In genomic region chr2:131113566-131114227, GRCh38 we compare ENCODE assay signal across 11 cellular contexts.
"Had no signal": no experiment of that assay in that cellular context is flagged by ENCODE, and none has a peak within 500 bp of the region (broad histone marks: within the 10 kb centered on the region; RNA-seq: fewer than 3 reads in every experiment).

No MANE protein-coding gene starts in this region.

- H3K36me3 Mint-ChIP-seq: natural killer cell had no signal

- ATAC-seq: activated CD4-positive, alpha-beta T cell treated with anti-CD3 and anti-CD28 coated beads for 36 hours; natural killer cell; stimulated activated naive CD8-positive, alpha-beta T cell treated with anti-CD3 and anti-CD28 coated beads, Interleukin-15, Interleukin-2, amounts not matched to agents 100 U/mL and 50 U/mL, for 24 hours had no signal

- H3K27ac Mint-ChIP-seq: activated CD4-positive, alpha-beta T cell treated with anti-CD3 and anti-CD28 coated beads for 36 hours; activated CD8-positive, alpha-beta T cell treated with anti-CD3 and anti-CD28 coated beads, Interleukin-2, amount 10 ng/mL, durations not matched to agents 7 days and 5 days; activated naive CD8-positive, alpha-beta T cell had no signal

- H3K27me3 ChIP-seq: sigmoid colon, uterus had no signal

- H3K4me3 Mint-ChIP-seq: activated CD4-positive, alpha-beta T cell treated with anti-CD3 and anti-CD28 coated beads for 36 hours; activated CD8-positive, alpha-beta T cell treated with anti-CD3 and anti-CD28 coated beads, Interleukin-2, amount 10 ng/mL, durations not matched to agents 7 days and 5 days; activated naive CD8-positive, alpha-beta T cell; natural killer cell had no signal

- H3K9me3 Mint-ChIP-seq: natural killer cell had no signal

- H3K36me3 ChIP-seq: uterus had no signal

- H3K4me3 ChIP-seq: lung, sigmoid colon, uterus had no signal

- DNase-seq: activated CD4-positive, alpha-beta T cell treated with anti-CD3 and anti-CD28 coated beads for 36 hours; activated CD8-positive, alpha-beta T cell treated with anti-CD3 and anti-CD28 coated beads, Interleukin-2, amount 10 ng/mL, durations not matched to agents 7 days and 5 days; activated effector memory CD4-positive, alpha-beta T cell treated with Interleukin-2 at 50 U/mL for 16 hours; natural killer cell; nucleus accumbens; sigmoid colon; stimulated activated CD4-positive, alpha-beta T cell treated with anti-CD3 and anti-CD28 coated beads, Interleukin-2, amount 100 ng/mL, for 24 hours; stimulated activated naive CD8-positive, alpha-beta T cell treated with anti-CD3 and anti-CD28 coated beads, Interleukin-15, Interleukin-2, amounts not matched to agents 100 U/mL and 50 U/mL, for 24 hours; uterus had no signal

- H3K4me1 ChIP-seq: uterus had no signal

- H3K27me3 Mint-ChIP-seq: activated CD4-positive, alpha-beta T cell treated with anti-CD3 and anti-CD28 coated beads for 36 hours; activated naive CD8-positive, alpha-beta T cell had no signal

- H3K9me3 ChIP-seq: sigmoid colon, uterus had no signal
